ENCODE assay signal across 8 cellular contexts in the genomic region with DNA sequence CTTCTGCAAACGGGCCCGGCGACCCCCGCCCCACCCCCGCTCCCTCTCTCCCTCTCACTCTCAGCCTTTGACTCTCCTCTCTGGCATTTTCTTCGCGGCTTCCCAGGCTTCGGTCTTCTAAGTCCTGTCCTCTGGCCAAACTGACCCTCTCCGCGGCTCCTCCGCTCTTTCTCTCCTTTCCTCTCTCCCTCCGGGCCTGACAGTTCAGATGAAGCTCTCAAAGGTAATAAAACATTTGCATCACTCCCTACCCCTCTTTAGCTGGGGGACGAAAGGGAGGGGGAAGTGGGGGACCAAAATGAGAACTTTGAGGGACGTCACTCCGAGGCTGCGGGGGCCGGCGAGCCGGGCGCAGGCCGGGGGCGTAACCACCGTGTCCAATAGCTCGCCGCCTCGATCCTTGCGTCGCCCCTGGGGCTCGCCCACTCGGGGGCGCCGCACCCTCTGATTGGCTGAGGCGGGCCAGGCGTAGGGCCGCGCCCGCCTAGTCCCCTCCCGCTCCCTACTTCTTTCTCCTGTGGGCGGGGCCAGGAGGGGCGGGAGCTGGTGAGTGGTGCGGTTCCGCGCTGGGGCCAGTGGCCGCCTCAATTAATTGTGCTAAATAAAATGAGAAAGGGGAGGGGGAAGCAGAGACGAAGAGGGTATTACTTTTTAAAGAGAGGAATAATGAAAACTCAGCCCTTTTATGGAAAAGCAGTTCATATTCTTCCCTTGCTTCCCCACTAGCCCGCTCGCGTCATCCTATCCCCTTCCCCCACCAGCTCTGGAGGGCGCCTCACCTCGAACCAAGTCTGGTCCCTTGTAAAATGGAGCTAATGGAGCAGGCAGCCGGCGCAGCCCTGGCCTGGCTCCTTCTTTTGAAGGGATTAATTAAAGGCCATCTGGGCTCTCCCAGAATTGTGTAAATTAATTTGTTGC. TPM values are rescaled to one million over a fixed set of nuclear protein-coding genes. Genes with fewer than 3 reads are reported as not detected.
DNase-seq lines count a peak whose midpoint lies in the region; ATAC-seq and TF ChIP-seq lines count a peak whose summit lies in the region.

Gene NKX6-1, minus strand, starts transcription at position 228 of the 918 bp plus-strand sequence. CDS start 1,064 bp downstream, outside the sequence.

- H3F3A ChIP-seq in PC-3 (ENCODE audit: low read length, unreplicated experiment) = no peaks in the 10 kb centered on the region

- BruUV-seq in PC-3 (replicated peaks; lab: Mats Ljungman, UMichigan) = no TSS peak

- peaks cover 0 to 13% of the 10 kb centered on the region in 2 donors for H3K9me3 Mint-ChIP-seq in stimulated activated naive CD8-positive, alpha-beta T cell treated with anti-CD3 and anti-CD28 coated beads, Interleukin-15, amount 100 ng/mL, for 72 hours

- H3K4me3 ChIP-seq in BJ (ENCODE audit: low read depth, low read length) (peak within 1 kb of the TSS; percentile 44), PC-3 (ENCODE audit: low read length) (peak within 1 kb of the TSS; percentile 90), left lung (peak within 1 kb of the TSS; percentile 12 to 31)

- no peaks in the 10 kb centered on the region for H4K20me1 ChIP-seq in PC-3 (ENCODE audit: low read length)

- H3K36me3 ChIP-seq in BJ (ENCODE audit: control insufficient read depth, insufficient read depth, low read length) (no peaks in the 10 kb centered on the region), PC-3 (ENCODE audit: low read depth, low read length) (no peaks in the 10 kb centered on the region), left lung (no peaks in the 10 kb centered on the region)

- H3K4me1 ChIP-seq in PC-3 (ENCODE audit: insufficient read depth, low read length) = no peaks in the 10 kb centered on the region
- H3K4me1 ChIP-seq in left lung = peaks cover 18 to 34% of the 10 kb centered on the region in 2 donors

- peaks cover 58% of the 10 kb centered on the region for H3K4me1 Mint-ChIP-seq in stimulated activated naive CD8-positive, alpha-beta T cell treated with anti-CD3 and anti-CD28 coated beads, Interleukin-15, amount 100 ng/mL, for 72 hours

- peak within 1 kb of the TSS; percentile 71 to 85 for H3K4me3 Mint-ChIP-seq in stimulated activated naive CD8-positive, alpha-beta T cell treated with anti-CD3 and anti-CD28 coated beads, Interleukin-15, amount 100 ng/mL, for 72 hours

- H3K4me2 ChIP-seq in PC-3 (ENCODE audit: low read length) = peak within 1 kb of the TSS; percentile 99

- H3K79me2 ChIP-seq in PC-3 (ENCODE audit: low read length) = no peaks in the 10 kb centered on the region

- H3K27ac ChIP-seq in PC-3 (ENCODE audit: low read length) (no peak within 1 kb of the TSS), left lung (no peak within 1 kb of the TSS)

- POLR2A ChIA-PET in BJ (lab: Charles Lee) (no interaction called here), PC-3 (lab: Charles Lee; ENCODE audit: unreplicated experiment) (interaction anchor here (0.5 to 0.7 kb wide), 3 partner anchors 43 to 532 kb away, joined by 3 to 5 read pairs (median 4); no protein-coding TSS in a partner anchor)

- H3K9me3 ChIP-seq in PC-3 (ENCODE audit: low read length) = no peaks in the 10 kb centered on the region
- H3K9me3 ChIP-seq in left lung = no peaks in the 10 kb centered on the region

- ATAC-seq in HG03432 (IDR thresholded peaks at IDR 0.05; ENCODE audit: unreplicated experiment) (peak; percentile 44), PC-3 (peak; percentile 95), left lung (peak; percentile 83), HG02623 (IDR thresholded peaks at IDR 0.05; ENCODE audit: unreplicated experiment) (no peak), GM21390 (IDR thresholded peaks at IDR 0.05; ENCODE audit: unreplicated experiment) (no peak)
- ATAC-seq in stimulated activated naive CD8-positive, alpha-beta T cell treated with anti-CD3 and anti-CD28 coated beads, Interleukin-15, amount 100 ng/mL, for 72 hours = peak; percentile 62

- intact Hi-C loops in PC-3 (cut with micrococcal nuclease) = no loop called here
- intact Hi-C loops in left lung (cut with DNase I) = no loop called here

- CTCF ChIA-PET in BJ (lab: Yijun Ruan, JAX) (no interaction called here), PC-3 (lab: Charles Lee) (interaction anchor here (0.7 kb wide), 1 partner anchor 30 kb away, joined by 3 read pairs; no protein-coding TSS in a partner anchor)

- H3K9me2 ChIP-seq in PC-3 (replicated peaks; ENCODE audit: low read length) = no peaks in the 10 kb centered on the region

- H2AFZ ChIP-seq in PC-3 (ENCODE audit: low read length) = peak within 1 kb of the TSS; percentile 99

- peak within 1 kb of the TSS in 1 of 2 donors; percentile 54 for H3K27ac Mint-ChIP-seq in stimulated activated naive CD8-positive, alpha-beta T cell treated with anti-CD3 and anti-CD28 coated beads, Interleukin-15, amount 100 ng/mL, for 72 hours

- H3K27me3 ChIP-seq in BJ (ENCODE audit: control insufficient read depth, insufficient read depth, low read length) (peaks cover 68% of the 10 kb centered on the region), PC-3 (ENCODE audit: low read length) (no peaks in the 10 kb centered on the region), left lung (peaks cover 100% of the 10 kb centered on the region in 2 donors)

- H3K9ac ChIP-seq in PC-3 (ENCODE audit: low read length) = peak within 1 kb of the TSS; percentile 35; the same call in 1 of the 2 replicates

- peaks cover 100% of the 10 kb centered on the region for H3K27me3 Mint-ChIP-seq in stimulated activated naive CD8-positive, alpha-beta T cell treated with anti-CD3 and anti-CD28 coated beads, Interleukin-15, amount 100 ng/mL, for 72 hours

- TF ChIP-seq CTCF in BJ (IDR thresholded peaks at IDR 0.05; ENCODE audit: insufficient read depth, low read depth, low read length) (no peak), PC-3 (conservative IDR thresholded peaks at IDR 0.05; ENCODE audit: low read depth, low read length) (no peak), left lung (IDR thresholded peaks at IDR 0.05) (no peak)

- peak; percentile 29 for DNase-seq in BJ (ENCODE audit: low read depth)
- DNase-seq in PC-3 = peak; percentile 91
- peak; percentile 62 for DNase-seq in dermis blood vessel endothelial cell
- DNase-seq in left lung = peak in 1 of 2 donors; percentile 80
- DNase-seq in stimulated activated naive CD8-positive, alpha-beta T cell treated with anti-CD3 and anti-CD28 coated beads, Interleukin-15, amount 100 ng/mL, for 72 hours = peak in 1 of 2 donors; percentile 29

RNA-seq across cellular contexts. Expression of gene NKX6-1, which starts in this region (rescaled TPM):
- polyA plus RNA-seq in BJ (2011; rRNA removed) = 0.02 TPM in 1 of 2 replicates, not detected in the other
- polyA minus RNA-seq in BJ (2011; rRNA and poly(A)+ RNA removed) = not detected in 2 replicates
- 0.52 and 0.62 TPM in 2 replicates for total RNA-seq in PC-3 (2014; rRNA removed)
- not detected in 2 replicates for total RNA-seq in dermis blood vessel endothelial cell
- not detected for total RNA-seq in left lung

Comparison
In these comparisons a context has a peak if more than half of its experiments do, and no peak if none do; other contexts are left out.
1. Peak in DNase-seq and H3K4me3 ChIP-seq in BJ; RNA of the gene not detected or under 1 TPM.
2. Peak in DNase-seq, ATAC-seq, H3K4me3 ChIP-seq, H3K9ac ChIP-seq and H3K4me2 ChIP-seq in PC-3; RNA of the gene not detected or under 1 TPM.
3. Peak in DNase-seq in dermis blood vessel endothelial cell; RNA of the gene not detected or under 1 TPM.
4. Peak in ATAC-seq and H3K4me3 ChIP-seq in left lung; RNA of the gene not detected or under 1 TPM.
5. H3K4me3 ChIP-seq: peak in every context shown above with its lines; median percentile 90 in PC-3; 44 in BJ; 22 in left lung.
6. ATAC-seq: peak in HG03432 (single experiment) and stimulated activated naive CD8-positive, alpha-beta T cell treated with anti-CD3 and anti-CD28 coated beads, Interleukin-15, amount 100 ng/mL, for 72 hours (single experiment); none in HG02623 (single experiment) and GM21390 (single experiment).